Comparison of ENCODE assay signal across 12 cellular contexts in genomic region chr10:132630666-132631347, GRCh38.
A peak's percentile ranks its signal among the peaks of the same experiment; 100 is the strongest.
DNase-seq lines count a peak whose midpoint lies in the region; ATAC-seq and TF ChIP-seq lines count a peak whose summit lies in the region.
"Had no signal": no experiment of that assay in that cellular context is flagged by ENCODE, and none has a peak within 500 bp of the region (broad histone marks: within the 10 kb centered on the region; RNA-seq: fewer than 3 reads in every experiment).

No MANE protein-coding gene starts in this region.

- peak overlapping the region; percentile 28 for H4K91ac ChIP-seq in IMR-90 (ENCODE audit: insufficient read depth, low read depth, low read length)

- H2AK5ac ChIP-seq in IMR-90 (ENCODE audit: low read depth, low read length): no peak overlapping the region

- no peak overlapping the region for H2BK20ac ChIP-seq in IMR-90 (ENCODE audit: low read depth, low read length)

- no peak for TF ChIP-seq RAD21 in IMR-90 (IDR thresholded peaks at IDR 0.05; ENCODE audit: low read length)

- no peak overlapping the region for H3K18ac ChIP-seq in IMR-90 (ENCODE audit: low read depth, low read length)

- peaks cover 53% of the 10 kb centered on the region for H3K4me1 Mint-ChIP-seq in memory B cell
- peaks cover 82% of the 10 kb centered on the region for H3K4me1 Mint-ChIP-seq in stimulated activated memory B cell treated with anti-CD40 and anti-IgM and Interleukin-4, amounts not matched to agents 10 μg/mL and 1 μg/mL and 100 μg/mL, for 72 hours

- no peaks in the 10 kb centered on the region for H3K27me3 Mint-ChIP-seq in memory B cell
- H3K27me3 Mint-ChIP-seq in stimulated activated memory B cell treated with anti-CD40 and anti-IgM and Interleukin-4, amounts not matched to agents 10 μg/mL and 1 μg/mL and 100 μg/mL, for 72 hours: no peaks in the 10 kb centered on the region

- H2AFZ ChIP-seq in IMR-90 (replicated peaks; ENCODE audit: low read length, poor library complexity) (no peak overlapping the region), fibroblast of lung (ENCODE audit: low read length) (no peak overlapping the region)

- H3K27ac Mint-ChIP-seq in memory B cell: peak overlapping the region; percentile 63
- H3K27ac Mint-ChIP-seq in stimulated activated memory B cell treated with anti-CD40 and anti-IgM and Interleukin-4, amounts not matched to agents 10 μg/mL and 1 μg/mL and 100 μg/mL, for 72 hours: peak overlapping the region; percentile 2

- peaks cover 29% of the 10 kb centered on the region for H3K9me1 ChIP-seq in IMR-90 (ENCODE audit: insufficient read depth, low read length)

- no TSS peak for BruUV-seq in IMR-90 (replicated peaks; lab: Mats Ljungman, UMichigan)

- H3K4ac ChIP-seq in IMR-90 (ENCODE audit: low read depth, low read length): peak overlapping the region; percentile 16; the same call in 1 of the 2 replicates

- no peak for TF ChIP-seq POLR2A in IMR-90 (IDR thresholded peaks at IDR 0.05; ENCODE audit: low read depth, low read length)

- DNase-seq in IMR-90: no peak
- DNase-seq in fibroblast of lung (ENCODE audit: low read depth in 2 of 2): no peak
- DNase-seq in memory B cell (ENCODE audit: low spot score in 2 of 2): no peak
- no peak for DNase-seq in retina
- DNase-seq in WERI-Rb-1: no peak
- DNase-seq: GF-D8, kidney glomerular epithelial cell had no signal

- intact Hi-C loops in IMR-90 (cut with micrococcal nuclease): no loop called here

- H2BK5ac ChIP-seq in IMR-90 (ENCODE audit: low read depth, low read length, poor library complexity, severe bottlenecking): no peak overlapping the region

- H3K9me3 ChIP-seq in IMR-90 (ENCODE audit: control insufficient read depth, insufficient read depth, low read length) (no peaks in the 10 kb centered on the region), fibroblast of lung (ENCODE audit: control insufficient read depth, insufficient read depth, low read depth, low read length) (no peaks in the 10 kb centered on the region), WERI-Rb-1 (ENCODE audit: severe bottlenecking) (no peaks in the 10 kb centered on the region)

- H2BK120ac ChIP-seq in IMR-90 (ENCODE audit: low read depth, low read length): no peak overlapping the region

- no peaks in the 10 kb centered on the region for H3K9me3 Mint-ChIP-seq in memory B cell
- no peaks in the 10 kb centered on the region for H3K9me3 Mint-ChIP-seq in stimulated activated memory B cell treated with anti-CD40 and anti-IgM and Interleukin-4, amounts not matched to agents 10 μg/mL and 1 μg/mL and 100 μg/mL, for 72 hours

- CTCF ChIA-PET in IMR-90 (lab: Yijun Ruan, JAX): no interaction called here

- H2AK9ac ChIP-seq in IMR-90 (replicated peaks; ENCODE audit: low read depth, low read length, poor library complexity): no peak overlapping the region

- no peak overlapping the region for H3K4me3 ChIP-seq in IMR-90 (ENCODE audit: insufficient read depth, low read depth, low read length)
- H3K4me3 ChIP-seq in fibroblast of lung (replicated peaks in 1 of 4; ENCODE audit: control extremely low read depth in 1 of 4, insufficient read depth in 1 of 4, low read depth in 3 of 4, low read length in 4 of 4): no peak overlapping the region
- H3K4me3 ChIP-seq in WERI-Rb-1 (ENCODE audit: low read depth, low read length): no peak overlapping the region

- no peak overlapping the region for H3K14ac ChIP-seq in IMR-90 (replicated peaks; ENCODE audit: low read depth, low read length)

- no peak overlapping the region for H3K4me3 Mint-ChIP-seq in memory B cell
- no peak overlapping the region for H3K4me3 Mint-ChIP-seq in stimulated activated memory B cell treated with anti-CD40 and anti-IgM and Interleukin-4, amounts not matched to agents 10 μg/mL and 1 μg/mL and 100 μg/mL, for 72 hours

- no peaks in the 10 kb centered on the region for H3K79me2 ChIP-seq in fibroblast of lung (ENCODE audit: control insufficient read depth, insufficient read depth, low read length)

- dilution Hi-C loops in IMR-90 (cut with HindIII; ENCODE audit: low sequenced_read_pairs, unreplicated experiment): no loop called here

- ATAC-seq in IMR-90 (ENCODE audit: low read depth) (no peak), memory B cell (ENCODE audit: low read depth) (no peak), GM21447 (IDR thresholded peaks at IDR 0.05; ENCODE audit: unreplicated experiment) (no peak), GM21619 (IDR thresholded peaks at IDR 0.05; ENCODE audit: unreplicated experiment) (no peak)
- no peak for ATAC-seq in stimulated activated memory B cell treated with anti-CD40 and anti-IgM and Interleukin-4, amounts not matched to agents 10 μg/mL and 1 μg/mL and 100 μg/mL, for 72 hours
- ATAC-seq: Panc1 had no signal

- no peak overlapping the region for H4K5ac ChIP-seq in IMR-90 (ENCODE audit: low read depth, low read length)

- H3K23ac ChIP-seq in IMR-90 (ENCODE audit: low read depth, low read length): no peak overlapping the region

- no peak for TF ChIP-seq CTCF in IMR-90 (conservative IDR thresholded peaks at IDR 0.05; ENCODE audit: low read depth, low read length)
- no peak for TF ChIP-seq CTCF in fibroblast of lung (conservative IDR thresholded peaks at IDR 0.05 in 1 of 2, IDR thresholded peaks at IDR 0.05 in 1 of 2; ENCODE audit: low read depth in 1 of 2, low read length in 2 of 2)
- TF ChIP-seq CTCF in WERI-Rb-1 (IDR thresholded peaks at IDR 0.05; ENCODE audit: low read depth, low read length): no peak

- POLR2A ChIA-PET in IMR-90 (lab: Charles Lee; ENCODE audit: unreplicated experiment): no interaction called here

- H3K56ac ChIP-seq in IMR-90 (ENCODE audit: extremely low read depth, insufficient read depth, low read length): no peak overlapping the region

- H3K27ac ChIP-seq in IMR-90 (ENCODE audit: insufficient read depth, low read length) (no peak overlapping the region), fibroblast of lung (ENCODE audit: insufficient read depth, low read length) (peak overlapping the region; percentile 67), WERI-Rb-1 (no peak overlapping the region)
- H3K27ac ChIP-seq: C4-2B had no signal

- peaks cover 26% of the 10 kb centered on the region for H3K4me1 ChIP-seq in IMR-90 (ENCODE audit: control insufficient read depth, insufficient read depth, low read length)
- H3K4me1 ChIP-seq in fibroblast of lung (ENCODE audit: control insufficient read depth, extremely low read depth, insufficient read depth, low read length): peaks cover 28% of the 10 kb centered on the region

- peaks cover 27 to 60% of the 10 kb centered on the region in 2 experiments for H3K79me1 ChIP-seq in IMR-90 (ENCODE audit: low read depth in 1 of 2, low read length in 2 of 2)

- H3K4me2 ChIP-seq in IMR-90 (ENCODE audit: low read depth, low read length): no peak overlapping the region
- H3K4me2 ChIP-seq in fibroblast of lung (ENCODE audit: extremely low read depth, insufficient read depth, low read length): peak overlapping the region; percentile 48

- H3K36me3 ChIP-seq in IMR-90 (ENCODE audit: control insufficient read depth, insufficient read depth, low read length) (no peaks in the 10 kb centered on the region), fibroblast of lung (ENCODE audit: control insufficient read depth, insufficient read depth, low read length) (no peaks in the 10 kb centered on the region), WERI-Rb-1 (no peaks in the 10 kb centered on the region)

- H3K9ac ChIP-seq in IMR-90 (ENCODE audit: low read depth, low read length): no peak overlapping the region
- peak overlapping the region; percentile 36 for H3K9ac ChIP-seq in fibroblast of lung (ENCODE audit: insufficient read depth, low read length)

- no peak overlapping the region; a peak in 1 of 4 replicates for H4K8ac ChIP-seq in IMR-90 (ENCODE audit: low read depth in 2 of 2, low read length in 2 of 2)

- no peaks in the 10 kb centered on the region for H3K27me3 ChIP-seq in IMR-90 (ENCODE audit: control insufficient read depth, insufficient read depth, low read length)
- H3K27me3 ChIP-seq in fibroblast of lung (ENCODE audit: control insufficient read depth, insufficient read depth, low read length): no peaks in the 10 kb centered on the region
- H3K27me3 ChIP-seq in WERI-Rb-1 (ENCODE audit: insufficient read depth, low read depth, severe bottlenecking): no peaks in the 10 kb centered on the region

- H4K20me1 ChIP-seq in IMR-90 (ENCODE audit: insufficient read depth, low read length) (peaks cover 14% of the 10 kb centered on the region), fibroblast of lung (ENCODE audit: control insufficient read depth, extremely low read depth, insufficient read depth, low read length) (no peaks in the 10 kb centered on the region)

- WGBS in IMR-90 (ENCODE audit: extremely low coverage in 2 of 2, insufficient read length in 1 of 2), 2 experiments: 100% methylated on average over 2 of the region's 25 CpGs; no CpG with 5 or more reads in 1 of the 2 experiments

- H2BK15ac ChIP-seq in IMR-90 (ENCODE audit: low read depth, low read length): no peak overlapping the region

- in situ Hi-C loops in IMR-90 (cut with MboI; ENCODE audit: low sequenced_read_pairs): loop anchor here (10.0 kb wide), 2 partner anchors 236 to 406 kb away; partner anchors contain the start of gene PWWP2B

- H3K36me3 Mint-ChIP-seq in memory B cell: peaks cover 3% of the 10 kb centered on the region
- H3K36me3 Mint-ChIP-seq in stimulated activated memory B cell treated with anti-CD40 and anti-IgM and Interleukin-4, amounts not matched to agents 10 μg/mL and 1 μg/mL and 100 μg/mL, for 72 hours: no peaks in the 10 kb centered on the region

TF ChIP-seq in IMR-90, 13 proteins besides CTCF, POLR2A, EP300 and RAD21:
- TF ChIP-seq MAZ (IDR thresholded peaks at IDR 0.05; ENCODE audit: borderline replicate concordance, low read depth, low read length) (no peak), RCOR1 (IDR thresholded peaks at IDR 0.05; ENCODE audit: insufficient replicate concordance, low read length) (no peak), USF2 (IDR thresholded peaks at IDR 0.05; ENCODE audit: low read depth, low read length) (no peak), NFE2L2 (IDR thresholded peaks at IDR 0.05; ENCODE audit: low read depth, low read length) (no peak), CHD1 (IDR thresholded peaks at IDR 0.05; ENCODE audit: low read depth, low read length) (no peak), FOS (IDR thresholded peaks at IDR 0.05; ENCODE audit: low read depth, low read length) (no peak), SMC3 (IDR thresholded peaks at IDR 0.05; ENCODE audit: low read depth, low read length) (no peak), MAFK (IDR thresholded peaks at IDR 0.05; ENCODE audit: low read depth, low read length) (no peak), CEBPB (IDR thresholded peaks at IDR 0.05; ENCODE audit: low read depth, low read length) (no peak), BHLHE40 (IDR thresholded peaks at IDR 0.05; ENCODE audit: low read depth, low read length) (no peak), RFX5 (IDR thresholded peaks at IDR 0.05; ENCODE audit: low read depth, low read length) (no peak)
